8 cellular contexts compared by ENCODE assay signal in the genomic region with DNA sequence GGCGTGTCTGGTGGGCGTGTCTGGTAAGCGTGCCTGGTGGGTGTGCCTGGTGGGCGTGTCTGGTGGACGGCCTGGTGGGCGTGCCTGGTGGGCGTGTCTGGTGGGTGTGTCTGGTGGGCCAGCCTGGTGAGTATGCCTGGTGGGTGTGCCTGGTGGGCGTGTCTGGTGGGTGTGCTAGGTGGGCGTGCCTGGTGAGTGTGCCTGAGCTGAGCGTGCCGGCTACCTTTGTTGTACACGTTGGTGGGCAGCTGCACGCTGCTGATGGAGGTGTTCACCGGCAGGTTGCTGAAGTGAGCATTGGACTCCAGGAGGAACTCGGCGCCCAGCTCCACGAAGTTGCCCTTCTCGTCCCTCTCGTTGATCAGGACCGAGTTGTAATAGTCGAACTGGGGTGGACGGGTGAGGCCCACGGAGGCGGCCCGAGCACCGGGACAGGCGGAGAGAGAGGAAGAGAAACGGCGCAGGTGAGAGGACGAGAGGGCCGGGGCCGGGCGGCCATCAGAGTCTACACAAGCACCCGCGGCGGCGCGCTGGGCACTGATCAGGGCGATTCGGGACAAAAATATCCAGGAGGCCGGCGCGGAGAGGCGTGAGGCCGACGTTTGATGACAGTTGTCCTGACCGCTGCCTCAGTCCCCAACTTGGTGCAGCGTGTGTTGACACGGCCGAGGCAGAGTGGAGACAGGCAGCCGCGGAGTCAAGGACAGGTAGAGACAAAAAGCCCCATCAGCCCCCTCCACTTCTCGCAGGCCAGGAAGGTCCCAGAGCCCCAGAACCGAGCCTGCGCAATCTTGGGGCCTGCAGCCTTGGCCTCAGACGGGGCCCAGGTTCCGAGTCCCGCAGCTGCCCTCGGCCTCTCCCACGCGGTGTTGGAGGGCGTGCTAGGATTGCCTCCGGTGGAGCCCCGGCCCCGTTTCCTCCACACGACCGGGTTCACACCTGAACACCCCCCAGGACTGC. TPM values are rescaled to one million over a fixed set of nuclear protein-coding genes. Genes with fewer than 3 reads are reported as not detected.
DNase-seq lines count a peak whose midpoint lies in the region; ATAC-seq and TF ChIP-seq lines count a peak whose summit lies in the region.
"Had no signal": no experiment of that assay in that cellular context is flagged by ENCODE, and none has a peak within 500 bp of the region (broad histone marks: within the 10 kb centered on the region; RNA-seq: fewer than 3 reads in every experiment).

No MANE protein-coding gene starts in this region.

- H3K9me3 ChIP-seq in transverse colon = peaks cover 19 to 20% of the 10 kb centered on the region in 2 donors
- H3K9me3 ChIP-seq: vagina had no signal

- H3K4me1 ChIP-seq in transverse colon = peaks cover 0 to 7% (median 0%) of the 10 kb centered on the region in 4 donors
- H3K4me1 ChIP-seq: vagina had no signal

- no peak for TF ChIP-seq EP300 in transverse colon (IDR thresholded peaks at IDR 0.05; ENCODE audit: low read depth)

- no peak for TF ChIP-seq CTCF in transverse colon (IDR thresholded peaks at IDR 0.05)

- no peaks in the 10 kb centered on the region for H3K36me3 ChIP-seq in transverse colon
- H3K36me3 ChIP-seq: vagina had no signal

- intact Hi-C loops in transverse colon (cut with DNase I; ENCODE audit: low total_unique reads) = loop anchor here (10.0 kb wide), 1 partner anchor 73 kb away; no protein-coding TSS in a partner anchor

- DNase-seq in NCI-H1930 (lab: John Stamatoyannopoulos, UW) (peak; percentile 58 to 68), left kidney (ENCODE audit: low read depth, low spot score) (peak; percentile 53), transverse colon (peak; percentile 49), A172 (ENCODE audit: low spot score) (no peak)
- peak; percentile 31 for DNase-seq in activated naive CD4-positive, alpha-beta T cell treated with anti-CD3 and anti-CD28 coated beads, Interleukin-2, amount 50 U/mL, for 16 hours

- ATAC-seq in GM19351 (IDR thresholded peaks at IDR 0.05; ENCODE audit: unreplicated experiment) (no peak), HG02588 (IDR thresholded peaks at IDR 0.05; ENCODE audit: unreplicated experiment) (no peak)

- H3K27me3 ChIP-seq in transverse colon = peaks cover 3% of the 10 kb centered on the region
- H3K27me3 ChIP-seq: vagina had no signal

- 37% methylated on average over 61 of the region's 67 CpGs; no CpG with 5 or more reads in 1 of the 2 donors for WGBS in transverse colon (ENCODE audit: low coverage in 1 of 2), 2 donors

- H3K4me3 ChIP-seq in transverse colon = peak overlapping the region in 2 of 4 donors; percentile 25 to 31
- H3K4me3 ChIP-seq: vagina had no signal

- no peak overlapping the region for H3K27ac ChIP-seq in transverse colon
- H3K27ac ChIP-seq: vagina had no signal

- in situ Hi-C loops in transverse colon (cut with MboI; ENCODE audit: low pct_ligation_motif_present in 1 of 4, low pct_unique_long_range_greater_than_20kb in 1 of 4, low sequenced_read_pairs in 3 of 4) = no loop called here

- TF ChIP-seq POLR2A in transverse colon (IDR thresholded peaks at IDR 0.05) = no peak

RNA-seq across cellular contexts. Expression of a gene that starts 10.5 kb away (rescaled TPM):
- 10 to 100 TPM in 1 of 4 donors, 1 to 10 TPM in 2, not detected in 1; 6.5 to 22.8 (median 7.2) TPM for total RNA-seq in transverse colon
- total RNA-seq in A172 (2014; rRNA removed; shearing (Covaris generic)) = not detected in 2 replicates
